In the genomic region with DNA sequence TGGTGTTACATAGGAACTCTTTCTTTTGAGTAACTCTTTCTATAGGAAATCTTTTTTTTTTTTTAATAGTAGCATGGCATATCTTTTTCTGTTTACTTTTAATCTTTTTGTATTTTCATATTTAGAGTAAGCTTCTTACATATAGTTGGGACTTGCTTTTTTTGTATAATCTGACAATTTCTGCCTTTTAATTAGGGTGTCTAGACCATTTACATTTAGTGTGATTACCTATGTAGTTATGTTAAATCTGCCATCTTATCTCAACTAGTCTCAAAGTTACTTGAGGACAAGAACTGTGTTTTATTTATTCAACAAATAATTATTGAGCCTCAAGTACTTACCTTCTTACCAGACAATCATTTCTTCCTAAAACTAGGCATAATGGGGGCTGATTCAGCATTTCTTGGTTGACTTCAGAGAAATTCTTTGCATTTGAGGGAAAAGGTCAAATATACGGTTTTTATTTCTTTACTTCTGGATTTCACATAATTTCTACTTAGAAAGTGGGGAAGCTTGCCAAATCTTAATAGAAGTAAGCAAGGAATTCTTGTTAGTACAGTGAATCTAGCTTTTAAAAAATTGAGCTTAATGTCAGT, we compare ENCODE assay signal across 2 cellular contexts.
TF ChIP-seq lines count a peak whose summit lies in the region.

No MANE protein-coding gene starts in this region.

TF ChIP-seq in HepG2, 621 proteins besides CTCF, POLR2A, EP300 and RAD21:
- TF ChIP-seq ZNF326 (CRISPR knock-in tag; IDR thresholded peaks at IDR 0.05; ENCODE audit: borderline replicate concordance) (no peak), MAFK (conservative IDR thresholded peaks at IDR 0.05 in 1 of 2, IDR thresholded peaks at IDR 0.05 in 1 of 2; ENCODE audit: low read length in 2 of 2) (peak; percentile 36 to 59; a peak in 3 of 4 replicates)

TF ChIP-seq in K562, 482 proteins besides CTCF, POLR2A, EP300 and RAD21:
- TF ChIP-seq ZNF316 (IDR thresholded peaks at IDR 0.05), result peak; percentile 82
- TF ChIP-seq C11orf30 (IDR thresholded peaks at IDR 0.05; ENCODE audit: low read depth), result peak; percentile 66
- TF ChIP-seq, protein P1, sequence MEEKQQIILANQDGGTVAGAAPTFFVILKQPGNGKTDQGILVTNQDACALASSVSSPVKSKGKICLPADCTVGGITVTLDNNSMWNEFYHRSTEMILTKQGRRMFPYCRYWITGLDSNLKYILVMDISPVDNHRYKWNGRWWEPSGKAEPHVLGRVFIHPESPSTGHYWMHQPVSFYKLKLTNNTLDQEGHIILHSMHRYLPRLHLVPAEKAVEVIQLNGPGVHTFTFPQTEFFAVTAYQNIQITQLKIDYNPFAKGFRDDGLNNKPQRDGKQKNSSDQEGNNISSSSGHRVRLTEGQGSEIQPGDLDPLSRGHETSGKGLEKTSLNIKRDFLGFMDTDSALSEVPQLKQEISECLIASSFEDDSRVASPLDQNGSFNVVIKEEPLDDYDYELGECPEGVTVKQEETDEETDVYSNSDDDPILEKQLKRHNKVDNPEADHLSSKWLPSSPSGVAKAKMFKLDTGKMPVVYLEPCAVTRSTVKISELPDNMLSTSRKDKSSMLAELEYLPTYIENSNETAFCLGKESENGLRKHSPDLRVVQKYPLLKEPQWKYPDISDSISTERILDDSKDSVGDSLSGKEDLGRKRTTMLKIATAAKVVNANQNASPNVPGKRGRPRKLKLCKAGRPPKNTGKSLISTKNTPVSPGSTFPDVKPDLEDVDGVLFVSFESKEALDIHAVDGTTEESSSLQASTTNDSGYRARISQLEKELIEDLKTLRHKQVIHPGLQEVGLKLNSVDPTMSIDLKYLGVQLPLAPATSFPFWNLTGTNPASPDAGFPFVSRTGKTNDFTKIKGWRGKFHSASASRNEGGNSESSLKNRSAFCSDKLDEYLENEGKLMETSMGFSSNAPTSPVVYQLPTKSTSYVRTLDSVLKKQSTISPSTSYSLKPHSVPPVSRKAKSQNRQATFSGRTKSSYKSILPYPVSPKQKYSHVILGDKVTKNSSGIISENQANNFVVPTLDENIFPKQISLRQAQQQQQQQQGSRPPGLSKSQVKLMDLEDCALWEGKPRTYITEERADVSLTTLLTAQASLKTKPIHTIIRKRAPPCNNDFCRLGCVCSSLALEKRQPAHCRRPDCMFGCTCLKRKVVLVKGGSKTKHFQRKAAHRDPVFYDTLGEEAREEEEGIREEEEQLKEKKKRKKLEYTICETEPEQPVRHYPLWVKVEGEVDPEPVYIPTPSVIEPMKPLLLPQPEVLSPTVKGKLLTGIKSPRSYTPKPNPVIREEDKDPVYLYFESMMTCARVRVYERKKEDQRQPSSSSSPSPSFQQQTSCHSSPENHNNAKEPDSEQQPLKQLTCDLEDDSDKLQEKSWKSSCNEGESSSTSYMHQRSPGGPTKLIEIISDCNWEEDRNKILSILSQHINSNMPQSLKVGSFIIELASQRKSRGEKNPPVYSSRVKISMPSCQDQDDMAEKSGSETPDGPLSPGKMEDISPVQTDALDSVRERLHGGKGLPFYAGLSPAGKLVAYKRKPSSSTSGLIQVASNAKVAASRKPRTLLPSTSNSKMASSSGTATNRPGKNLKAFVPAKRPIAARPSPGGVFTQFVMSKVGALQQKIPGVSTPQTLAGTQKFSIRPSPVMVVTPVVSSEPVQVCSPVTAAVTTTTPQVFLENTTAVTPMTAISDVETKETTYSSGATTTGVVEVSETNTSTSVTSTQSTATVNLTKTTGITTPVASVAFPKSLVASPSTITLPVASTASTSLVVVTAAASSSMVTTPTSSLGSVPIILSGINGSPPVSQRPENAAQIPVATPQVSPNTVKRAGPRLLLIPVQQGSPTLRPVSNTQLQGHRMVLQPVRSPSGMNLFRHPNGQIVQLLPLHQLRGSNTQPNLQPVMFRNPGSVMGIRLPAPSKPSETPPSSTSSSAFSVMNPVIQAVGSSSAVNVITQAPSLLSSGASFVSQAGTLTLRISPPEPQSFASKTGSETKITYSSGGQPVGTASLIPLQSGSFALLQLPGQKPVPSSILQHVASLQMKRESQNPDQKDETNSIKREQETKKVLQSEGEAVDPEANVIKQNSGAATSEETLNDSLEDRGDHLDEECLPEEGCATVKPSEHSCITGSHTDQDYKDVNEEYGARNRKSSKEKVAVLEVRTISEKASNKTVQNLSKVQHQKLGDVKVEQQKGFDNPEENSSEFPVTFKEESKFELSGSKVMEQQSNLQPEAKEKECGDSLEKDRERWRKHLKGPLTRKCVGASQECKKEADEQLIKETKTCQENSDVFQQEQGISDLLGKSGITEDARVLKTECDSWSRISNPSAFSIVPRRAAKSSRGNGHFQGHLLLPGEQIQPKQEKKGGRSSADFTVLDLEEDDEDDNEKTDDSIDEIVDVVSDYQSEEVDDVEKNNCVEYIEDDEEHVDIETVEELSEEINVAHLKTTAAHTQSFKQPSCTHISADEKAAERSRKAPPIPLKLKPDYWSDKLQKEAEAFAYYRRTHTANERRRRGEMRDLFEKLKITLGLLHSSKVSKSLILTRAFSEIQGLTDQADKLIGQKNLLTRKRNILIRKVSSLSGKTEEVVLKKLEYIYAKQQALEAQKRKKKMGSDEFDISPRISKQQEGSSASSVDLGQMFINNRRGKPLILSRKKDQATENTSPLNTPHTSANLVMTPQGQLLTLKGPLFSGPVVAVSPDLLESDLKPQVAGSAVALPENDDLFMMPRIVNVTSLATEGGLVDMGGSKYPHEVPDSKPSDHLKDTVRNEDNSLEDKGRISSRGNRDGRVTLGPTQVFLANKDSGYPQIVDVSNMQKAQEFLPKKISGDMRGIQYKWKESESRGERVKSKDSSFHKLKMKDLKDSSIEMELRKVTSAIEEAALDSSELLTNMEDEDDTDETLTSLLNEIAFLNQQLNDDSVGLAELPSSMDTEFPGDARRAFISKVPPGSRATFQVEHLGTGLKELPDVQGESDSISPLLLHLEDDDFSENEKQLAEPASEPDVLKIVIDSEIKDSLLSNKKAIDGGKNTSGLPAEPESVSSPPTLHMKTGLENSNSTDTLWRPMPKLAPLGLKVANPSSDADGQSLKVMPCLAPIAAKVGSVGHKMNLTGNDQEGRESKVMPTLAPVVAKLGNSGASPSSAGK (IDR thresholded peaks at IDR 0.05), result no peak
- no peak for TF ChIP-seq MEF2D (tag; conservative IDR thresholded peaks at IDR 0.05; ENCODE audit: low read depth)
- no peak for TF ChIP-seq TCF7L2 (IDR thresholded peaks at IDR 0.05; ENCODE audit: low read depth, low read length)
- TF ChIP-seq ZNF57 (CRISPR knock-in tag; IDR thresholded peaks at IDR 0.05), result no peak
- TF ChIP-seq NR2C2 (CRISPR knock-in tag; IDR thresholded peaks at IDR 0.05), result no peak
- TF ChIP-seq NR2C2 (tag; IDR thresholded peaks at IDR 0.05), result no peak
- TF ChIP-seq HMG20B (CRISPR knock-in tag; IDR thresholded peaks at IDR 0.05), result no peak
- no peak for TF ChIP-seq HMG20A (CRISPR knock-in tag; conservative IDR thresholded peaks at IDR 0.05)
- TF ChIP-seq, protein P2, sequence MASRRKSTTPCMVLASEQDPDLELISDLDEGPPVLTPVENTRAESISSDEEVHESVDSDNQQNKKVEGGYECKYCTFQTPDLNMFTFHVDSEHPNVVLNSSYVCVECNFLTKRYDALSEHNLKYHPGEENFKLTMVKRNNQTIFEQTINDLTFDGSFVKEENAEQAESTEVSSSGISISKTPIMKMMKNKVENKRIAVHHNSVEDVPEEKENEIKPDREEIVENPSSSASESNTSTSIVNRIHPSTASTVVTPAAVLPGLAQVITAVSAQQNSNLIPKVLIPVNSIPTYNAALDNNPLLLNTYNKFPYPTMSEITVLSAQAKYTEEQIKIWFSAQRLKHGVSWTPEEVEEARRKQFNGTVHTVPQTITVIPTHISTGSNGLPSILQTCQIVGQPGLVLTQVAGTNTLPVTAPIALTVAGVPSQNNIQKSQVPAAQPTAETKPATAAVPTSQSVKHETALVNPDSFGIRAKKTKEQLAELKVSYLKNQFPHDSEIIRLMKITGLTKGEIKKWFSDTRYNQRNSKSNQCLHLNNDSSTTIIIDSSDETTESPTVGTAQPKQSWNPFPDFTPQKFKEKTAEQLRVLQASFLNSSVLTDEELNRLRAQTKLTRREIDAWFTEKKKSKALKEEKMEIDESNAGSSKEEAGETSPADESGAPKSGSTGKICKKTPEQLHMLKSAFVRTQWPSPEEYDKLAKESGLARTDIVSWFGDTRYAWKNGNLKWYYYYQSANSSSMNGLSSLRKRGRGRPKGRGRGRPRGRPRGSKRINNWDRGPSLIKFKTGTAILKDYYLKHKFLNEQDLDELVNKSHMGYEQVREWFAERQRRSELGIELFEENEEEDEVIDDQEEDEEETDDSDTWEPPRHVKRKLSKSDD (conservative IDR thresholded peaks at IDR 0.05; ENCODE audit: low read length), result no peak
- TF ChIP-seq ZNF354B (CRISPR knock-in tag; IDR thresholded peaks at IDR 0.05), result peak; percentile 80; the same call in 1 of the 2 replicates
- no peak for TF ChIP-seq PURB (CRISPR knock-in tag; IDR thresholded peaks at IDR 0.05; ENCODE audit: low read depth)
- TF ChIP-seq, protein P3, sequence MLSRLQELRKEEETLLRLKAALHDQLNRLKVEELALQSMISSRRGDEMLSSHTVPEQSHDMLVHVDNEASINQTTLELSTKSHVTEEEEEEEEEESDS (CRISPR knock-in tag; IDR thresholded peaks at IDR 0.05), result no peak
- TF ChIP-seq FUS (optimal IDR thresholded peaks at IDR 0.05; ENCODE audit: low read depth, low read length), result no peak
- no peak for TF ChIP-seq POLR2B (IDR thresholded peaks at IDR 0.05; ENCODE audit: low read depth, partially characterized antibody)
- peak; percentile 98 for TF ChIP-seq ZNF507 (tag; conservative IDR thresholded peaks at IDR 0.05)
- TF ChIP-seq ZNF124 (CRISPR knock-in tag; IDR thresholded peaks at IDR 0.05), result no peak
- no peak for TF ChIP-seq HNRNPUL1 (IDR thresholded peaks at IDR 0.05; ENCODE audit: low read length)
- TF ChIP-seq ZNF324 (CRISPR knock-in tag; IDR thresholded peaks at IDR 0.05), result no peak
- no peak for TF ChIP-seq HDAC8 (tag; IDR thresholded peaks at IDR 0.05)
- TF ChIP-seq, protein P4, sequence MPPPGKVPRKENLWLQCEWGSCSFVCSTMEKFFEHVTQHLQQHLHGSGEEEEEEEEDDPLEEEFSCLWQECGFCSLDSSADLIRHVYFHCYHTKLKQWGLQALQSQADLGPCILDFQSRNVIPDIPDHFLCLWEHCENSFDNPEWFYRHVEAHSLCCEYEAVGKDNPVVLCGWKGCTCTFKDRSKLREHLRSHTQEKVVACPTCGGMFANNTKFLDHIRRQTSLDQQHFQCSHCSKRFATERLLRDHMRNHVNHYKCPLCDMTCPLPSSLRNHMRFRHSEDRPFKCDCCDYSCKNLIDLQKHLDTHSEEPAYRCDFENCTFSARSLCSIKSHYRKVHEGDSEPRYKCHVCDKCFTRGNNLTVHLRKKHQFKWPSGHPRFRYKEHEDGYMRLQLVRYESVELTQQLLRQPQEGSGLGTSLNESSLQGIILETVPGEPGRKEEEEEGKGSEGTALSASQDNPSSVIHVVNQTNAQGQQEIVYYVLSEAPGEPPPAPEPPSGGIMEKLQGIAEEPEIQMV (tag; conservative IDR thresholded peaks at IDR 0.05; ENCODE audit: low read depth), result no peak
- peak; percentile 38; the same call in 1 of the 2 replicates for TF ChIP-seq MAFG (tag; conservative IDR thresholded peaks at IDR 0.05)
TF ChIP-seq in K562: peak in this region for 5.
